Comparison of ENCODE assay signal across 10 cellular contexts in genomic region chr5:56211298-56211865, GRCh38. TPM values are rescaled to one million over a fixed set of nuclear protein-coding genes. Genes with fewer than 3 reads are reported as not detected.
DNase-seq lines count a peak whose midpoint lies in the region; ATAC-seq, FAIRE-seq and TF ChIP-seq lines count a peak whose summit lies in the region.
"Had no signal": no experiment of that assay in that cellular context is flagged by ENCODE, and none has a peak within 500 bp of the region (broad histone marks: within the 10 kb centered on the region; RNA-seq: fewer than 3 reads in every experiment).

No MANE protein-coding gene starts in this region.

- no peak for FAIRE-seq in K562 (lab: Jason Lieb, UNC)

- no peaks in the 10 kb centered on the region for H4K20me1 ChIP-seq in K562 (replicated peaks; ENCODE audit: control insufficient read depth, insufficient read depth, low read length)

- TF ChIP-seq CTCF in K562 (IDR thresholded peaks at IDR 0.05 in 2 of 3, conservative IDR thresholded peaks at IDR 0.05 in 1 of 3; ENCODE audit: insufficient read depth in 2 of 3, low read depth in 1 of 3, low read length in 3 of 3), result no peak
- TF ChIP-seq CTCF in upper lobe of left lung (IDR thresholded peaks at IDR 0.05), result no peak

- H2AFZ ChIP-seq in K562 (ENCODE audit: low read depth, low read length), result no peak overlapping the region

- H3K36me3 ChIP-seq in K562 (ENCODE audit: control insufficient read depth, insufficient read depth, low read length) (no peaks in the 10 kb centered on the region), upper lobe of left lung (no peaks in the 10 kb centered on the region)
- H3K36me3 ChIP-seq: stomach had no signal

- POLR2A ChIA-PET in K562 (lab: Yijun Ruan, JAX), result no interaction called here

- in situ Hi-C loops in K562 (cut with MboI), result no loop called here

- H3K27ac ChIP-seq in K562 (ENCODE audit: extremely low read depth, low read depth, low read length), result no peak overlapping the region
- H3K27ac ChIP-seq in upper lobe of left lung, result no peak overlapping the region
- H3K27ac ChIP-seq: stomach had no signal

- ATAC-seq in K562, result no peak
- ATAC-seq in upper lobe of left lung (ENCODE audit: low FRiP score in 2 of 2), result peak; percentile 73 to 78
- no peak for ATAC-seq in GM19324 (IDR thresholded peaks at IDR 0.05; ENCODE audit: low FRiP score, unreplicated experiment)
- ATAC-seq in HG02938 (IDR thresholded peaks at IDR 0.05; ENCODE audit: unreplicated experiment), result no peak

- BruUV-seq in K562 (replicated peaks; lab: Mats Ljungman, UMichigan), result no TSS peak

- TF ChIP-seq EP300 in K562 (IDR thresholded peaks at IDR 0.05; ENCODE audit: low read length), result no peak
- TF ChIP-seq EP300 in upper lobe of left lung (IDR thresholded peaks at IDR 0.05), result peak in 1 of 4 donors; percentile 42

- H3K79me2 ChIP-seq in K562 (ENCODE audit: control insufficient read depth, insufficient read depth, low read length), result no peaks in the 10 kb centered on the region

- DNase-seq in HT-29 (ENCODE audit: low spot score) (peak; percentile 65), K562 (ENCODE audit: extremely low read depth in 1 of 4, low spot score in 3 of 4) (no peak), kidney glomerular epithelial cell (lab: John Stamatoyannopoulos, UW) (peak; percentile 90), upper lobe of left lung (peak in 1 of 2 donors; percentile 40), NOMO-1 (lab: John Stamatoyannopoulos, UW; ENCODE audit: unreplicated experiment in 2 of 2) (no peak)
- DNase-seq: activated T-cell treated with anti-CD3 and anti-CD28 coated beads, Interleukin-2, amount 50 U/mL, for 24 hours; retina; stomach had no signal

- H3K4me2 ChIP-seq in K562 (ENCODE audit: insufficient read depth, low read length), result no peak overlapping the region

- H3K27me3 ChIP-seq in K562 (ENCODE audit: control insufficient read depth in 2 of 2, insufficient read depth in 2 of 2, low read length in 2 of 2), result no peaks in the 10 kb centered on the region
- H3K27me3 ChIP-seq in upper lobe of left lung, result no peaks in the 10 kb centered on the region
- H3K27me3 ChIP-seq: stomach had no signal

- no peaks in the 10 kb centered on the region for H3K9me3 ChIP-seq in K562 (replicated peaks; ENCODE audit: control insufficient read depth, insufficient read depth, low read depth, low read length)
- H3K9me3 ChIP-seq in upper lobe of left lung, result no peaks in the 10 kb centered on the region

- WGBS in K562 (ENCODE audit: insufficient coverage, low coverage, missing lambda C conversion rate), result 55% methylated on average over 2 of the region's 2 CpGs
- 63 to 67% methylated on average over 2 of the region's 2 CpGs for WGBS in upper lobe of left lung, 2 donors

- H3K4me1 ChIP-seq in K562 (replicated peaks in 1 of 2; ENCODE audit: control insufficient read depth in 2 of 2, insufficient read depth in 2 of 2, low read length in 2 of 2) (no peaks in the 10 kb centered on the region; a peak in 1 of 5 replicates), upper lobe of left lung (peaks cover 0 to 2% (median 0%) of the 10 kb centered on the region in 4 donors)

- H3K9me1 ChIP-seq in K562 (ENCODE audit: control insufficient read depth, insufficient read depth, low read length), result no peaks in the 10 kb centered on the region

- H3K4me3 ChIP-seq in K562 (no peak overlapping the region), upper lobe of left lung (no peak overlapping the region)
- H3K4me3 ChIP-seq: stomach had no signal

- TF ChIP-seq POLR2A in K562 (conservative IDR thresholded peaks at IDR 0.05) (no peak), upper lobe of left lung (IDR thresholded peaks at IDR 0.05) (no peak)

- TF ChIP-seq RAD21 in K562 (CRISPR knock-in tag; conservative IDR thresholded peaks at IDR 0.05 in 1 of 2, IDR thresholded peaks at IDR 0.05 in 1 of 2), result no peak

- intact Hi-C loops in K562 (cut with micrococcal nuclease), result loop anchor here (2.0 kb wide), 1 partner anchor 45 kb away; no protein-coding TSS in a partner anchor

- CTCF ChIA-PET in K562 (lab: Yijun Ruan, JAX; ENCODE audit: low intra/inter-chr PET ratio), result no interaction called here

- H3K9ac ChIP-seq in K562 (ENCODE audit: insufficient read depth in 1 of 2, low read depth in 2 of 2, low read length in 2 of 2), result no peak overlapping the region

TF ChIP-seq in K562, 482 proteins besides CTCF, POLR2A, EP300 and RAD21:
- TF ChIP-seq RBM25 (IDR thresholded peaks at IDR 0.05; ENCODE audit: low read depth, low read length, severe bottlenecking), result peak; percentile 90
- peak; percentile 71; the same call in 1 of the 2 replicates for TF ChIP-seq BCOR (IDR thresholded peaks at IDR 0.05)
- TF ChIP-seq HEY1 (CRISPR knock-in tag; IDR thresholded peaks at IDR 0.05; ENCODE audit: borderline replicate concordance), result no peak
- TF ChIP-seq KDM1A (IDR thresholded peaks at IDR 0.05), result peak; percentile 14 to 34; a peak in 1 of 4 replicates
- TF ChIP-seq ADNP (tag; IDR thresholded peaks at IDR 0.05), result peak; percentile 69

RNA-seq across cellular contexts. Expression of gene ANKRD55, which starts 21.7 kb away (rescaled TPM):
- not detected in 2 replicates for total RNA-seq in HT-29 (2014; rRNA removed; shearing (Covaris generic))
- 2.5 and 3.5 TPM in 2 replicates for total RNA-seq in K562 (2011; cell fraction: chromatin; rRNA removed; ENCODE audit: low replicate concordance)
- 0.92 and 2.2 TPM in 2 replicates for total RNA-seq in K562 (2011; cell fraction: nucleolus; rRNA removed)
- 1.6 and 2.2 TPM in 2 replicates for total RNA-seq in K562 (2011; cell fraction: nucleoplasm; rRNA removed)
- total RNA-seq in K562 (2014; rRNA removed), result 4.4 and 4.8 TPM in 2 replicates
- 3.2 and 3.5 TPM in 2 replicates for total RNA-seq in K562 (2014; rRNA removed; fragmentation: Illumina TruSeq; extraction: Trizol)
- total RNA-seq in K562 (2015; rRNA removed; fragmentation: Illumina TruSeq; extraction: Trizol), result 7.1 and 7.5 TPM in 2 replicates
- total RNA-seq in K562 (2021), result 3.4 and 3.6 TPM in 2 replicates
- 2.3 and 10.6 TPM in 2 replicates for polyA plus RNA-seq in K562 (2011; rRNA removed)
- polyA plus RNA-seq in K562 (2011; cell fraction: cytosol; rRNA removed), result 2.2 and 8.9 TPM in 2 replicates
- 1.2 and 6.2 TPM in 2 replicates for polyA plus RNA-seq in K562 (2011; cell fraction: nucleus; rRNA removed)
- polyA plus RNA-seq in K562 (2012), result 8.3 and 11.9 TPM in 2 replicates
- polyA plus RNA-seq in K562 (2014; fragmentation: Illumina TruSeq; extraction: Trizol), result 5.8 and 6.5 TPM in 2 replicates
- polyA plus RNA-seq in K562 (2014; fragmentation: Nextera tagmentation; extraction: Ambion mirVana), result 10 to 100 TPM in 1 of 2 experiments, 1 to 10 TPM in 1; 10.0 to 10.2 TPM
- polyA plus RNA-seq in K562 (2014; rRNA removed), result 4.6 TPM in 2 replicates
- 2.0 and 11.6 TPM in 2 replicates for polyA minus RNA-seq in K562 (2011; rRNA and poly(A)+ RNA removed)
- 4.0 TPM in 1 of 2 replicates, not detected in the other for polyA minus RNA-seq in K562 (2011; cell fraction: cytosol; rRNA and poly(A)+ RNA removed)
- 1.2 and 3.1 TPM in 2 replicates for polyA minus RNA-seq in K562 (2011; cell fraction: nucleus; rRNA and poly(A)+ RNA removed)
- 1 to 10 TPM in 1 of 6 donors, under 1 TPM in 4, not detected in 1; 0.23 to 1.7 (median 0.98) TPM for total RNA-seq in upper lobe of left lung

Comparison
In these comparisons a context has a peak if more than half of its experiments do, and no peak if none do; other contexts are left out.
1. DNase-seq: peak in HT-29 (single experiment) and kidney glomerular epithelial cell (single experiment); none in K562 (0 of 4) and NOMO-1 (0 of 2).
2. ATAC-seq: peak in upper lobe of left lung (2 of 2); none in K562 (single experiment), GM19324 (single experiment) and HG02938 (single experiment).